8 cellular contexts compared by ENCODE assay signal in genomic region chr2:88961323-88961722, GRCh38.
A peak's percentile ranks its signal among the peaks of the same experiment; 100 is the strongest.
DNase-seq lines count a peak whose midpoint lies in the region; ATAC-seq, FAIRE-seq and TF ChIP-seq lines count a peak whose summit lies in the region.
"Not testable (repeated sequence)": the region's sequence is repeated elsewhere in the genome, so short reads cannot be mapped to it uniquely, and the experiment has no call there.

No MANE protein-coding gene starts in this region.

- H3K27me3 Mint-ChIP-seq in HFFc6 (ENCODE audit: insufficient read depth); endodermal cell (ENCODE audit: insufficient read depth): not testable (repeated sequence)

- TF ChIP-seq EP300 in A549 (IDR thresholded peaks at IDR 0.05) = not testable (repeated sequence)

- TF ChIP-seq RAD21 in A549 (conservative IDR thresholded peaks at IDR 0.05 in 1 of 2, IDR thresholded peaks at IDR 0.05 in 1 of 2) = not testable (repeated sequence)

- H3K36me3 Mint-ChIP-seq in HFFc6 (ENCODE audit: low read depth); endodermal cell (ENCODE audit: low read depth): not testable (repeated sequence)

- not testable (repeated sequence) for H3K4ac ChIP-seq in mesendoderm (ENCODE audit: low read depth, low read length)

- H3K9me3 ChIP-seq in A549; DND-41 (ENCODE audit: insufficient read depth, low read length, severe bottlenecking); PC-3 (ENCODE audit: low read length); WERI-Rb-1 (ENCODE audit: severe bottlenecking); endodermal cell (ENCODE audit: control insufficient read depth, low read length): not testable (repeated sequence)

- BruUV-seq in PC-3 (replicated peaks; lab: Mats Ljungman, UMichigan) = not testable (repeated sequence)

- not testable (repeated sequence) for H3K27ac ChIP-seq in A549; DND-41 (ENCODE audit: low read length); PC-3 (ENCODE audit: low read length); WERI-Rb-1; endodermal cell (ENCODE audit: low read depth, low read length); mesendoderm (ENCODE audit: low read depth, low read length)

- H3K27me3 ChIP-seq in DND-41 (ENCODE audit: insufficient read depth, low read length, poor library complexity) (peaks cover 15% of the 10 kb centered on the region), PC-3 (ENCODE audit: low read length) (peaks cover 15% of the 10 kb centered on the region; the same call in 1 of the 2 replicates), WERI-Rb-1 (ENCODE audit: insufficient read depth, low read depth, severe bottlenecking) (peaks cover 28% of the 10 kb centered on the region)
- H3K27me3 ChIP-seq in endodermal cell (ENCODE audit: control insufficient read depth, insufficient read depth, low read length, poor library complexity, severe bottlenecking); mesendoderm (ENCODE audit: insufficient read depth, low read length, poor library complexity): not testable (repeated sequence)

- CTCF ChIA-PET in A549 (lab: Yijun Ruan, JAX) = interaction anchor here (1.0 kb wide), 1 partner anchor 10 kb away, joined by 3 read pairs; no protein-coding TSS in a partner anchor
- CTCF ChIA-PET in PC-3 (lab: Charles Lee) = not testable (repeated sequence)

- H2AFZ ChIP-seq in DND-41 (ENCODE audit: low read depth, low read length); PC-3 (ENCODE audit: low read length): not testable (repeated sequence)

- POLR2A ChIA-PET in A549 (lab: Yijun Ruan, JAX); PC-3 (lab: Charles Lee; ENCODE audit: unreplicated experiment): not testable (repeated sequence)

- not testable (repeated sequence) for H3K56ac ChIP-seq in mesendoderm (ENCODE audit: low read length)

- not testable (repeated sequence) for H2BK15ac ChIP-seq in mesendoderm (replicated peaks; ENCODE audit: low read depth)

- H2BK120ac ChIP-seq in mesendoderm (ENCODE audit: low read depth, low read length) = not testable (repeated sequence)

- H3K9ac ChIP-seq in DND-41 (ENCODE audit: low read depth, low read length); PC-3 (ENCODE audit: low read length); endodermal cell (ENCODE audit: extremely low read depth, low read length, poor library complexity, severe bottlenecking); mesendoderm (ENCODE audit: low read length): not testable (repeated sequence)

- 0% methylated on average over 3 of the region's 3 CpGs for WGBS in A549 (ENCODE audit: missing lambda C conversion rate)
- 43 to 71% methylated on average over 1 to 3 of the region's 3 CpGs for WGBS in endodermal cell (ENCODE audit: insufficient coverage in 1 of 2, insufficient read length in 1 of 2), 2 experiments
- no CpG with 5 or more reads among the region's 3 CpGs for WGBS in mesendoderm (ENCODE audit: extremely low coverage, insufficient coverage, low lambda C conversion rate)

- not testable (repeated sequence) for H3K4me3 ChIP-seq in A549; DND-41 (ENCODE audit: low read depth in 1 of 2, low read length in 2 of 2); PC-3 (ENCODE audit: low read length); WERI-Rb-1 (ENCODE audit: low read depth, low read length); endodermal cell (ENCODE audit: low read length); mesendoderm (ENCODE audit: low read length)

- not testable (repeated sequence) for H3K9me2 ChIP-seq in PC-3 (replicated peaks; ENCODE audit: low read length)

- not testable (repeated sequence) for FAIRE-seq in A549 (lab: Jason Lieb, UNC)

- H3K4me1 ChIP-seq in A549; DND-41 (ENCODE audit: insufficient read depth, low read length); PC-3 (ENCODE audit: insufficient read depth, low read length); endodermal cell (ENCODE audit: control insufficient read depth, insufficient read depth, low read length); mesendoderm (ENCODE audit: control insufficient read depth, low read depth, low read length): not testable (repeated sequence)

- not testable (repeated sequence) for H3F3A ChIP-seq in PC-3 (ENCODE audit: low read length, unreplicated experiment)

- H3K27ac Mint-ChIP-seq in HFFc6, endodermal cell: not testable (repeated sequence)

- TF ChIP-seq CTCF in A549 (IDR thresholded peaks at IDR 0.05) = not testable (repeated sequence)
- TF ChIP-seq CTCF in DND-41 (IDR thresholded peaks at IDR 0.05; ENCODE audit: borderline replicate concordance, extremely low read depth, low read length, poor library complexity, severe bottlenecking) (peak; percentile 13), HFFc6 (IDR thresholded peaks at IDR 0.05) (0 out of 2 replicates have a peak, but pooled peaks have one; percentile 31), PC-3 (conservative IDR thresholded peaks at IDR 0.05; ENCODE audit: low read depth, low read length) (peak; percentile 28; the same call in 1 of the 2 replicates), WERI-Rb-1 (IDR thresholded peaks at IDR 0.05; ENCODE audit: low read depth, low read length) (peak; percentile 23; the same call in 1 of the 2 replicates), endodermal cell (conservative IDR thresholded peaks at IDR 0.05) (peak; percentile 62)

- DNase-seq in A549 (ENCODE audit: low read depth in 1 of 2, low spot score in 1 of 2) (peak in 1 of 2 experiments; percentile 29), NAMALWA (ENCODE audit: low spot score) (peak; percentile 46), WERI-Rb-1 (peak; percentile 8), mesendoderm (peak; percentile 47)
- not testable (repeated sequence) for DNase-seq in DND-41, HFFc6, PC-3, endodermal cell

- H3K4me2 ChIP-seq in A549; DND-41 (ENCODE audit: insufficient read depth, low read length); PC-3 (ENCODE audit: low read length); mesendoderm (ENCODE audit: low read length): not testable (repeated sequence)

- H2BK5ac ChIP-seq in mesendoderm (ENCODE audit: low read length) = not testable (repeated sequence)

- H3K18ac ChIP-seq in mesendoderm (ENCODE audit: low read length) = not testable (repeated sequence)

- H4K5ac ChIP-seq in mesendoderm (ENCODE audit: low read length) = not testable (repeated sequence)

- not testable (repeated sequence) for TF ChIP-seq POLR2A in A549 (IDR thresholded peaks at IDR 0.05; ENCODE audit: low read length)

- peak; percentile 54 to 55; a peak in 1 of 6 replicates for ATAC-seq in A549
- ATAC-seq in DND-41 (ENCODE audit: insufficient read depth, low read depth); PC-3: not testable (repeated sequence)

- H3K4me3 Mint-ChIP-seq in HFFc6, endodermal cell: not testable (repeated sequence)

- not testable (repeated sequence) for H3K9me3 Mint-ChIP-seq in HFFc6
- peaks cover 38% of the 10 kb centered on the region for H3K9me3 Mint-ChIP-seq in endodermal cell

- not testable (repeated sequence) for H3K79me2 ChIP-seq in DND-41 (ENCODE audit: insufficient read depth, low read length); PC-3 (ENCODE audit: low read length); mesendoderm (ENCODE audit: control insufficient read depth, insufficient read depth, low read length)

- H3K79me1 ChIP-seq in mesendoderm (ENCODE audit: low read length) = not testable (repeated sequence)

- intact Hi-C loops in PC-3 (cut with micrococcal nuclease) = not testable (repeated sequence)

- not testable (repeated sequence) for H4K20me1 ChIP-seq in DND-41 (ENCODE audit: insufficient read depth, low read length); PC-3 (ENCODE audit: low read length)

- H3K23ac ChIP-seq in mesendoderm (ENCODE audit: low read length) = not testable (repeated sequence)

- not testable (repeated sequence) for H4K8ac ChIP-seq in mesendoderm (ENCODE audit: low read depth, low read length)

- not testable (repeated sequence) for H3K36me3 ChIP-seq in DND-41 (ENCODE audit: insufficient read depth, low read length); PC-3 (ENCODE audit: low read depth, low read length); WERI-Rb-1; endodermal cell (ENCODE audit: control insufficient read depth, insufficient read depth, low read length); mesendoderm (ENCODE audit: control insufficient read depth, insufficient read depth, low read length)

- H2AK5ac ChIP-seq in mesendoderm (ENCODE audit: low read length) = not testable (repeated sequence)

- not testable (repeated sequence) for H3K4me1 Mint-ChIP-seq in HFFc6 (ENCODE audit: low read depth); endodermal cell
